24 cellular contexts compared by ENCODE assay signal in the genomic region with DNA sequence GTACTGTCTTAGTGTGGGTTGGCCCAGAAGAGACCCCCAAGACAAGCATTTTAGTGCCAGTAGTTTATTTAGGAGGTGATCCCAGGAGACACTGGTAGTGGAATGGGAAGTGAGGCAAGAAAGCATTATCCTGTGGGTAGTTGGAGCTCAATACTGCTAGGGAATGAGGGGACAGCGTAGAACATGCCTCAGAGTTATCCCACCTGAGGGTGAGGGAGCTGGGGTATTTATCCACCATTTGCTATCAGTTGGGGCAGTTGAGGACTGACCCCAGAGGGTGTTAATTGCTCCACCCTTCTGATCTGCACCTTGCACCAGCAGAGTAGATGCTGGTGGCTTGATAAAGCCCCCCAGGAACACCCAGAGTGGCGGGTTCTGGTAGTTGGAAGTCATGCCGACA.
"Had no signal": no experiment of that assay in that cellular context is flagged by ENCODE, and none has a peak within 500 bp of the region (broad histone marks: within the 10 kb centered on the region; RNA-seq: fewer than 3 reads in every experiment).

No MANE protein-coding gene starts in this region.

- H3K4me2 ChIP-seq: neural progenitor cell had no signal

- H3K9me3 ChIP-seq: esophagus muscularis mucosa, heart right ventricle, lower lobe of right lung, spleen, thyroid gland, upper lobe of left lung, vagina had no signal

- DNase-seq: activated CD4-positive, alpha-beta T cell treated with anti-CD3 and anti-CD28 coated beads for 36 hours; activated CD4-positive, CD25-positive, alpha-beta regulatory T cell; activated CD8-positive, alpha-beta memory T cell treated with anti-CD3 and anti-CD28 coated beads for 24 hours; activated gamma-delta T cell; activated naive CD4-positive, alpha-beta T cell treated with anti-CD3 and anti-CD28 coated beads, Interleukin-2, amount 10 ng/mL, durations not matched to agents 7 days and 5 days; amygdala; dermis blood vessel endothelial cell; effector CD4-positive, alpha-beta T cell; foreskin keratinocyte; heart right ventricle; kidney glomerular epithelial cell; lower lobe of right lung; mesenchymal stem cell; natural killer cell; right cardiac atrium; spleen; stimulated activated naive CD4-positive, alpha-beta T cell treated with Interleukin-2 at 50 U/mL for 16 hours; thyroid gland; upper lobe of left lung had no signal

- H3K27ac ChIP-seq: esophagus muscularis mucosa, foreskin keratinocyte, lower lobe of right lung, neural progenitor cell, spleen, upper lobe of left lung had no signal

- H2AFZ ChIP-seq: neural progenitor cell had no signal

- ATAC-seq: activated CD4-positive, alpha-beta T cell treated with anti-CD3 and anti-CD28 coated beads for 36 hours; foreskin keratinocyte; heart right ventricle; left lobe of liver; lower lobe of right lung; right cardiac atrium had no signal

- H3K36me3 ChIP-seq: lower lobe of right lung, neural progenitor cell, thyroid gland had no signal

- H3K4me3 ChIP-seq: esophagus muscularis mucosa, heart right ventricle, lower lobe of right lung, neural progenitor cell, spleen, thyroid gland, upper lobe of left lung, vagina had no signal

- H3K9ac ChIP-seq: neural progenitor cell had no signal

- H3K4me1 ChIP-seq: foreskin keratinocyte, neural progenitor cell had no signal

- H3K27me3 ChIP-seq: esophagus muscularis mucosa, foreskin keratinocyte, heart right ventricle, neural progenitor cell, spleen, thyroid gland, upper lobe of left lung, vagina had no signal

- FAIRE-seq: colon had no signal
